In genomic region chr2:190529486-190530104, GRCh38 we compare ENCODE assay signal across 18 cellular contexts. TPM values are rescaled to one million over a fixed set of nuclear protein-coding genes. Genes with fewer than 3 reads are reported as not detected.
DNase-seq lines count a peak whose midpoint lies in the region; ATAC-seq and TF ChIP-seq lines count a peak whose summit lies in the region.
"Had no signal": no experiment of that assay in that cellular context is flagged by ENCODE, and none has a peak within 500 bp of the region (broad histone marks: within the 10 kb centered on the region; RNA-seq: fewer than 3 reads in every experiment).

No MANE protein-coding gene starts in this region.

- intact Hi-C loops in activated T-helper 2 cell treated with anti-CD3 and anti-CD28 coated beads, Interferon-gamma antibody, Interleukin-2, Interleukin-4, amounts not matched to agents 10 μg/mL and 5 μg/mL and 100 μg/mL, durations not matched to agents 14 hours and 24 hours and 36 hours (cut with micrococcal nuclease): loop anchor here (5.0 to 10.0 kb wide), 4 partner anchors 353 to 855 kb away; partner anchors contain the start of genes ANKAR, GLS, ORMDL1 and PMS1
- intact Hi-C loops in PC-9 (cut with micrococcal nuclease; ENCODE audit: unreplicated experiment): loop anchor here (10.0 kb wide), 1 partner anchor 115 kb away; the partner anchor contains the start of gene NAB1

- H3K4me3 Mint-ChIP-seq in activated T-cell treated with anti-CD3 and anti-CD28 coated beads, Interleukin-2, amount 50 U/mL, for 24 hours: no peak overlapping the region
- H3K4me3 Mint-ChIP-seq in activated T-helper 2 cell treated with anti-CD3 and anti-CD28 coated beads, Interferon-gamma antibody, Interleukin-2, Interleukin-4, amounts not matched to agents 10 μg/mL and 5 μg/mL and 100 μg/mL, durations not matched to agents 14 hours and 24 hours and 36 hours (ENCODE audit: low read depth): no peak overlapping the region
- H3K4me3 Mint-ChIP-seq: immature natural killer cell had no signal

- H3K27me3 ChIP-seq in neutrophil: no peaks in the 10 kb centered on the region
- H3K27me3 ChIP-seq in PC-9 (ENCODE audit: insufficient read depth, low read depth): no peaks in the 10 kb centered on the region
- H3K27me3 ChIP-seq: cardiac muscle cell, pancreas, spleen had no signal

- CTCF ChIA-PET in PC-9 (lab: Charles Lee): no interaction called here

- peaks cover 37 to 53% of the 10 kb centered on the region in 2 experiments for H3K4me1 ChIP-seq in neutrophil (ENCODE audit: control insufficient read depth in 1 of 2, insufficient read depth in 1 of 2, low read depth in 1 of 2, low read length in 1 of 2)
- peaks cover 24% of the 10 kb centered on the region for H3K4me1 ChIP-seq in PC-9 (replicated peaks; ENCODE audit: insufficient read depth)

- no peaks in the 10 kb centered on the region for H4K20me1 ChIP-seq in PC-9 (ENCODE audit: insufficient read depth)

- no peaks in the 10 kb centered on the region for H3K79me2 ChIP-seq in PC-9 (ENCODE audit: low read depth)

- no peaks in the 10 kb centered on the region for H3K27me3 Mint-ChIP-seq in activated T-cell treated with anti-CD3 and anti-CD28 coated beads, Interleukin-2, amount 50 U/mL, for 24 hours
- H3K27me3 Mint-ChIP-seq in activated T-helper 2 cell treated with anti-CD3 and anti-CD28 coated beads, Interferon-gamma antibody, Interleukin-2, Interleukin-4, amounts not matched to agents 10 μg/mL and 5 μg/mL and 100 μg/mL, durations not matched to agents 14 hours and 24 hours and 36 hours (ENCODE audit: low read depth): no peaks in the 10 kb centered on the region

- H2AFZ ChIP-seq in PC-9: no peak overlapping the region

- no peaks in the 10 kb centered on the region for H3F3A ChIP-seq in PC-9 (ENCODE audit: insufficient read depth, low read depth)

- H3K9me3 ChIP-seq in neutrophil (no peaks in the 10 kb centered on the region), PC-9 (ENCODE audit: insufficient read depth, low read depth) (no peaks in the 10 kb centered on the region)
- H3K9me3 ChIP-seq: pancreas, spleen had no signal

- H3K27ac ChIP-seq in neutrophil: peak overlapping the region; percentile 31
- no peak overlapping the region for H3K27ac ChIP-seq in PC-9
- H3K27ac ChIP-seq: pancreas had no signal

- no peaks in the 10 kb centered on the region for H3K9me3 Mint-ChIP-seq in activated T-cell treated with anti-CD3 and anti-CD28 coated beads, Interleukin-2, amount 50 U/mL, for 24 hours
- H3K9me3 Mint-ChIP-seq in activated T-helper 2 cell treated with anti-CD3 and anti-CD28 coated beads, Interferon-gamma antibody, Interleukin-2, Interleukin-4, amounts not matched to agents 10 μg/mL and 5 μg/mL and 100 μg/mL, durations not matched to agents 14 hours and 24 hours and 36 hours: no peaks in the 10 kb centered on the region
- H3K9me3 Mint-ChIP-seq: immature natural killer cell had no signal

- no peak overlapping the region for H3K4me3 ChIP-seq in neutrophil (ENCODE audit: low read depth in 1 of 2, low read length in 1 of 2)
- no peak overlapping the region for H3K4me3 ChIP-seq in PC-9
- H3K4me3 ChIP-seq: cardiac muscle cell, pancreas, spleen had no signal

- no peak for ATAC-seq in GM19397 (IDR thresholded peaks at IDR 0.05; ENCODE audit: unreplicated experiment)
- ATAC-seq: pancreas had no signal

- BruUV-seq in PC-9 (replicated peaks; lab: Mats Ljungman, UMichigan): no TSS peak

- TF ChIP-seq CTCF in neutrophil (IDR thresholded peaks at IDR 0.05): no peak
- no peak for TF ChIP-seq CTCF in PC-9 (conservative IDR thresholded peaks at IDR 0.05)

- H3K4me1 Mint-ChIP-seq in activated T-cell treated with anti-CD3 and anti-CD28 coated beads, Interleukin-2, amount 50 U/mL, for 24 hours (ENCODE audit: low read depth): peaks cover 78% of the 10 kb centered on the region
- peaks cover 69% of the 10 kb centered on the region for H3K4me1 Mint-ChIP-seq in activated T-helper 2 cell treated with anti-CD3 and anti-CD28 coated beads, Interferon-gamma antibody, Interleukin-2, Interleukin-4, amounts not matched to agents 10 μg/mL and 5 μg/mL and 100 μg/mL, durations not matched to agents 14 hours and 24 hours and 36 hours (ENCODE audit: low read depth)

- no peak overlapping the region for H3K4me2 ChIP-seq in PC-9

- no peak for DNase-seq in activated T-cell treated with anti-CD3 and anti-CD28 coated beads, Interleukin-2, amount 50 U/mL, for 24 hours
- DNase-seq in activated T-cell treated with anti-CD3 and anti-CD28 coated beads, Interleukin-2, amount 50 U/mL, for 48 hours: no peak
- DNase-seq in HCEC 1CT (peak; percentile 7), EL (no peak), PC-9 (no peak)
- DNase-seq in activated T-helper 2 cell treated with anti-CD3 and anti-CD28 coated beads, Interferon-gamma antibody, Interleukin-2, Interleukin-4, amounts not matched to agents 10 μg/mL and 5 μg/mL and 100 μg/mL, durations not matched to agents 14 hours and 24 hours and 36 hours (ENCODE audit: low spot score): no peak
- DNase-seq: activated naive CD4-positive, alpha-beta T cell treated with anti-CD3 and anti-CD28 coated beads, Interleukin-2, amount 50 U/mL, for 16 hours; DMS53; immature natural killer cell; mesendoderm; NCI-H2107; NCI-H82; pancreas; spleen; T1000 had no signal

- H3K9me2 ChIP-seq in PC-9 (ENCODE audit: insufficient read depth): no peaks in the 10 kb centered on the region

- H3K27ac Mint-ChIP-seq in activated T-cell treated with anti-CD3 and anti-CD28 coated beads, Interleukin-2, amount 50 U/mL, for 24 hours: peak overlapping the region; percentile 75
- peak overlapping the region; percentile 35 for H3K27ac Mint-ChIP-seq in activated T-helper 2 cell treated with anti-CD3 and anti-CD28 coated beads, Interferon-gamma antibody, Interleukin-2, Interleukin-4, amounts not matched to agents 10 μg/mL and 5 μg/mL and 100 μg/mL, durations not matched to agents 14 hours and 24 hours and 36 hours

- no peaks in the 10 kb centered on the region for H3K36me3 ChIP-seq in neutrophil
- no peaks in the 10 kb centered on the region for H3K36me3 ChIP-seq in PC-9 (ENCODE audit: low read depth)
- H3K36me3 ChIP-seq: cardiac muscle cell, pancreas had no signal

- H3K36me3 Mint-ChIP-seq in activated T-cell treated with anti-CD3 and anti-CD28 coated beads, Interleukin-2, amount 50 U/mL, for 24 hours (ENCODE audit: low read depth): peaks cover 15% of the 10 kb centered on the region
- H3K36me3 Mint-ChIP-seq in activated T-helper 2 cell treated with anti-CD3 and anti-CD28 coated beads, Interferon-gamma antibody, Interleukin-2, Interleukin-4, amounts not matched to agents 10 μg/mL and 5 μg/mL and 100 μg/mL, durations not matched to agents 14 hours and 24 hours and 36 hours (ENCODE audit: low read depth): peaks cover 22% of the 10 kb centered on the region

- POLR2A ChIA-PET in PC-9 (lab: Charles Lee; ENCODE audit: unreplicated experiment): interaction anchor here (0.6 kb wide), 1 partner anchor 672 kb away, joined by 9 read pairs; no protein-coding TSS in a partner anchor

RNA-seq across cellular contexts. Expression of gene NEMP2, which starts 4.9 kb away (rescaled TPM):
- total RNA-seq in activated T-helper 2 cell treated with anti-CD3 and anti-CD28 coated beads, Interferon-gamma antibody, Interleukin-2, Interleukin-4, amounts not matched to agents 10 μg/mL and 5 μg/mL and 100 μg/mL, durations not matched to agents 14 hours and 24 hours and 36 hours: 15.2 and 15.5 TPM in 2 replicates
- 8.3 and 9.7 TPM in 2 replicates for total RNA-seq in PC-9 (2021)
